Comparison of ENCODE assay signal across 13 cellular contexts in genomic region chr12:75825686-75826085, GRCh38.
A peak's percentile ranks its signal among the peaks of the same experiment; 100 is the strongest.
DNase-seq lines count a peak whose midpoint lies in the region; ATAC-seq and TF ChIP-seq lines count a peak whose summit lies in the region.
"Had no signal": no experiment of that assay in that cellular context is flagged by ENCODE, and none has a peak within 500 bp of the region (broad histone marks: within the 10 kb centered on the region; RNA-seq: fewer than 3 reads in every experiment).

No MANE protein-coding gene starts in this region.

- H3K27ac Mint-ChIP-seq in activated T-helper 1 cell treated with anti-CD3 and anti-CD28 coated beads, Interleukin-12 subunit alpha, Interleukin-12 subunit beta, Interleukin-2, Interleukin-4 antibody, amounts not matched to agents 30 ng/mL and 10 ng/mL and 1 ng/mL, durations not matched to agents 14 hours and 24 hours and 36 hours: no peak overlapping the region

- H2AFZ ChIP-seq in ACC112 (ENCODE audit: low read length, unreplicated experiment): peak overlapping the region; percentile 27
- no peak overlapping the region for H2AFZ ChIP-seq in HCT116 (ENCODE audit: low read depth, low read length, poor library complexity, severe bottlenecking)
- H2AFZ ChIP-seq in SK-N-SH (ENCODE audit: low read depth): no peak overlapping the region

- peak in 1 of 2 experiments; percentile 55; a peak in 1 of 4 replicates for TF ChIP-seq EP300 in SK-N-SH (IDR thresholded peaks at IDR 0.05; ENCODE audit: borderline replicate concordance in 1 of 2, low read depth in 1 of 2, low read length in 1 of 2)

- POLR2A ChIA-PET in HCT116 (lab: Charles Lee): interaction anchor here (0.7 kb wide), 1 partner anchor 127 kb away, joined by 3 read pairs; no protein-coding TSS in a partner anchor
- POLR2A ChIA-PET in SK-N-SH (lab: Yijun Ruan, JAX): no interaction called here

- H3K4me1 ChIP-seq in ACC112 (ENCODE audit: control insufficient read depth, insufficient read depth, low read length, unreplicated experiment): peaks cover 22% of the 10 kb centered on the region
- peaks cover 58 to 70% of the 10 kb centered on the region in 2 experiments for H3K4me1 ChIP-seq in HCT116 (ENCODE audit: control insufficient read depth in 1 of 2, insufficient read depth in 2 of 2, low read length in 2 of 2)
- H3K4me1 ChIP-seq in SK-N-SH (ENCODE audit: control insufficient read depth in 1 of 2, insufficient read depth in 2 of 2, low read depth in 1 of 2, low read length in 1 of 2): no peaks in the 10 kb centered on the region; a peak in 1 of 4 replicates
- H3K4me1 ChIP-seq in effector memory CD4-positive, alpha-beta T cell (ENCODE audit: control insufficient read depth, insufficient read depth, low read length, poor library complexity, severe bottlenecking): no peaks in the 10 kb centered on the region
- H3K4me1 ChIP-seq in right atrium auricular region: no peaks in the 10 kb centered on the region
- H3K4me1 ChIP-seq: testis had no signal

- BruUV-seq in HCT116 (replicated peaks; lab: Mats Ljungman, UMichigan): no TSS peak

- peak overlapping the region; percentile 60 for H3K9ac ChIP-seq in HCT116 (ENCODE audit: low read length)
- H3K9ac ChIP-seq in SK-N-SH: no peak overlapping the region

- H3K27me3 ChIP-seq in ACC112 (ENCODE audit: insufficient read depth, low read length): no peaks in the 10 kb centered on the region
- H3K27me3 ChIP-seq in HCT116 (ENCODE audit: insufficient read depth, low read length): no peaks in the 10 kb centered on the region
- H3K27me3 ChIP-seq in SK-N-SH (ENCODE audit: insufficient read depth): no peaks in the 10 kb centered on the region
- H3K27me3 ChIP-seq in effector memory CD4-positive, alpha-beta T cell (replicated peaks; ENCODE audit: control insufficient read depth, insufficient read depth, low read length, poor library complexity, severe bottlenecking): no peaks in the 10 kb centered on the region
- H3K27me3 ChIP-seq in right atrium auricular region: no peaks in the 10 kb centered on the region
- H3K27me3 ChIP-seq: cardiac muscle cell, testis had no signal

- ATAC-seq in HCT116: peak; percentile 77

- H3K36me3 Mint-ChIP-seq in activated T-helper 1 cell treated with anti-CD3 and anti-CD28 coated beads, Interleukin-12 subunit alpha, Interleukin-12 subunit beta, Interleukin-2, Interleukin-4 antibody, amounts not matched to agents 30 ng/mL and 10 ng/mL and 1 ng/mL, durations not matched to agents 14 hours and 24 hours and 36 hours (ENCODE audit: low read depth): no peaks in the 10 kb centered on the region

- H3F3A ChIP-seq in SK-N-SH (replicated peaks; ENCODE audit: insufficient read depth): no peaks in the 10 kb centered on the region

- H3K4me2 ChIP-seq in HCT116 (ENCODE audit: low read length) (peak overlapping the region; percentile 61), SK-N-SH (no peak overlapping the region)

- H3K4me3 Mint-ChIP-seq in activated T-helper 1 cell treated with anti-CD3 and anti-CD28 coated beads, Interleukin-12 subunit alpha, Interleukin-12 subunit beta, Interleukin-2, Interleukin-4 antibody, amounts not matched to agents 30 ng/mL and 10 ng/mL and 1 ng/mL, durations not matched to agents 14 hours and 24 hours and 36 hours: no peak overlapping the region

- H3K9me3 Mint-ChIP-seq in activated T-helper 1 cell treated with anti-CD3 and anti-CD28 coated beads, Interleukin-12 subunit alpha, Interleukin-12 subunit beta, Interleukin-2, Interleukin-4 antibody, amounts not matched to agents 30 ng/mL and 10 ng/mL and 1 ng/mL, durations not matched to agents 14 hours and 24 hours and 36 hours: no peaks in the 10 kb centered on the region

- H3K27ac ChIP-seq in ACC112 (ENCODE audit: low read depth, low read length) (peak overlapping the region; percentile 46), HCT116 (ENCODE audit: low read depth, low read length) (peak overlapping the region; percentile 100), SK-N-SH (ENCODE audit: low read depth in 2 of 2, low read length in 1 of 2) (0 out of 4 replicates have a peak overlapping the region, but pooled peaks of 1 of the 2 experiments have one; percentile 18), right atrium auricular region (no peak overlapping the region)
- H3K27ac ChIP-seq in effector memory CD4-positive, alpha-beta T cell (ENCODE audit: insufficient read depth, low read length, poor library complexity, severe bottlenecking): no peak overlapping the region
- H3K27ac ChIP-seq: cardiac muscle cell, testis, VCaP had no signal

- intact Hi-C loops in HCT116 (cut with micrococcal nuclease): loop anchor here (2.0 to 10.0 kb wide), 3 partner anchors 119 to 1491 kb away; no protein-coding TSS in a partner anchor
- intact Hi-C loops in activated T-helper 1 cell treated with anti-CD3 and anti-CD28 coated beads, Interleukin-12 subunit alpha, Interleukin-12 subunit beta, Interleukin-2, Interleukin-4 antibody, amounts not matched to agents 30 ng/mL and 10 ng/mL and 1 ng/mL, durations not matched to agents 14 hours and 24 hours and 36 hours (cut with micrococcal nuclease): loop anchor here (10.0 kb wide), 1 partner anchor 49 kb away; no protein-coding TSS in a partner anchor

- H3K36me3 ChIP-seq in ACC112 (ENCODE audit: insufficient read depth, low read length): no peaks in the 10 kb centered on the region
- no peaks in the 10 kb centered on the region for H3K36me3 ChIP-seq in HCT116 (ENCODE audit: control insufficient read depth in 1 of 2, insufficient read depth in 2 of 2, low read length in 2 of 2)
- H3K36me3 ChIP-seq in SK-N-SH (replicated peaks in 1 of 2; ENCODE audit: control insufficient read depth in 1 of 2, insufficient read depth in 2 of 2, low read length in 1 of 2): no peaks in the 10 kb centered on the region
- H3K36me3 ChIP-seq in effector memory CD4-positive, alpha-beta T cell (ENCODE audit: control insufficient read depth, insufficient read depth, low read length): no peaks in the 10 kb centered on the region
- no peaks in the 10 kb centered on the region for H3K36me3 ChIP-seq in right atrium auricular region
- H3K36me3 ChIP-seq: cardiac muscle cell had no signal

- H4K20me1 ChIP-seq in HCT116 (ENCODE audit: insufficient read depth) (no peaks in the 10 kb centered on the region), SK-N-SH (ENCODE audit: insufficient read depth) (no peaks in the 10 kb centered on the region)

- TF ChIP-seq CTCF in HCT116 (IDR thresholded peaks at IDR 0.05 in 2 of 3, conservative IDR thresholded peaks at IDR 0.05 in 1 of 3; ENCODE audit: borderline replicate concordance in 1 of 3, insufficient read depth in 1 of 3, low read depth in 2 of 3, low read length in 2 of 3): no peak
- no peak for TF ChIP-seq CTCF in SK-N-SH (IDR thresholded peaks at IDR 0.05)
- no peak for TF ChIP-seq CTCF in fibroblast of villous mesenchyme (IDR thresholded peaks at IDR 0.05; ENCODE audit: insufficient read depth, low read depth, low read length)
- TF ChIP-seq CTCF in right atrium auricular region (IDR thresholded peaks at IDR 0.05): no peak

- DNase-seq in HCT116 (ENCODE audit: low read depth, low spot score) (peak; percentile 72), SK-N-SH (no peak), fibroblast of villous mesenchyme (ENCODE audit: low read depth) (peak; percentile 91), NCI-H1930 (lab: John Stamatoyannopoulos, UW) (no peak), right atrium auricular region (ENCODE audit: low spot score) (no peak)
- DNase-seq in effector memory CD4-positive, alpha-beta T cell: no peak
- no peak for DNase-seq in activated T-helper 1 cell treated with anti-CD3 and anti-CD28 coated beads, Interleukin-12 subunit alpha, Interleukin-12 subunit beta, Interleukin-2, Interleukin-4 antibody, amounts not matched to agents 30 ng/mL and 10 ng/mL and 1 ng/mL, durations not matched to agents 14 hours and 24 hours and 36 hours (ENCODE audit: low spot score)
- DNase-seq: C1 segment of cervical spinal cord, KG1, testis had no signal

- H3K9me3 ChIP-seq in HCT116 (ENCODE audit: control insufficient read depth in 1 of 2, insufficient read depth in 1 of 2, low read depth in 1 of 2, low read length in 2 of 2): no peaks in the 10 kb centered on the region
- H3K9me3 ChIP-seq in SK-N-SH: no peaks in the 10 kb centered on the region
- H3K9me3 ChIP-seq in effector memory CD4-positive, alpha-beta T cell (ENCODE audit: control insufficient read depth, low read length): no peaks in the 10 kb centered on the region
- H3K9me3 ChIP-seq in right atrium auricular region: no peaks in the 10 kb centered on the region
- H3K9me3 ChIP-seq: testis had no signal

- H3K79me2 ChIP-seq in ACC112 (ENCODE audit: control insufficient read depth, insufficient read depth, low read length, unreplicated experiment): no peaks in the 10 kb centered on the region
- H3K79me2 ChIP-seq in HCT116 (ENCODE audit: insufficient read depth, low read length): peaks cover 7% of the 10 kb centered on the region
- H3K79me2 ChIP-seq in SK-N-SH (ENCODE audit: insufficient read depth): no peaks in the 10 kb centered on the region

- CTCF ChIA-PET in HCT116 (lab: Charles Lee): no interaction called here
- CTCF ChIA-PET in SK-N-SH (lab: Yijun Ruan, JAX): no interaction called here

- no peak; the same call in 1 of the 2 replicates for TF ChIP-seq RAD21 in HCT116 (IDR thresholded peaks at IDR 0.05; ENCODE audit: low read depth)
- TF ChIP-seq RAD21 in SK-N-SH (IDR thresholded peaks at IDR 0.05; ENCODE audit: low read length): no peak

- WGBS in SK-N-SH (ENCODE audit: low lambda C conversion rate): 38% methylated on average over 4 of the region's 4 CpGs

- H3K4me3 ChIP-seq in ACC112 (ENCODE audit: low read depth, low read length): 0 out of 2 replicates have a peak overlapping the region, but pooled peaks have one; percentile 9
- no peak overlapping the region for H3K4me3 ChIP-seq in HCT116 (replicated peaks in 1 of 2; ENCODE audit: low read depth in 1 of 2, low read length in 2 of 2)
- no peak overlapping the region for H3K4me3 ChIP-seq in SK-N-SH (ENCODE audit: low read depth in 2 of 2, low read length in 1 of 2)
- no peak overlapping the region for H3K4me3 ChIP-seq in fibroblast of villous mesenchyme (ENCODE audit: low read depth, low read length)
- H3K4me3 ChIP-seq in effector memory CD4-positive, alpha-beta T cell (ENCODE audit: insufficient read depth, low read depth, low read length, poor library complexity, severe bottlenecking): no peak overlapping the region
- H3K4me3 ChIP-seq in right atrium auricular region: no peak overlapping the region
- H3K4me3 ChIP-seq: cardiac muscle cell, testis had no signal

- no peak for TF ChIP-seq POLR2A in HCT116 (IDR thresholded peaks at IDR 0.05; ENCODE audit: borderline replicate concordance, extremely low read depth, insufficient read depth, insufficient read length)

- RAD21 ChIA-PET in HCT116 (lab: Charles Lee; ENCODE audit: low non-redundant PET in 1 of 2, low total read pairs in 2 of 2, uncharacterized antibody in 2 of 2, unreplicated experiment in 2 of 2): no interaction called here

- peaks cover 4% of the 10 kb centered on the region for H3K27me3 Mint-ChIP-seq in activated T-helper 1 cell treated with anti-CD3 and anti-CD28 coated beads, Interleukin-12 subunit alpha, Interleukin-12 subunit beta, Interleukin-2, Interleukin-4 antibody, amounts not matched to agents 30 ng/mL and 10 ng/mL and 1 ng/mL, durations not matched to agents 14 hours and 24 hours and 36 hours (ENCODE audit: insufficient read depth)

- no peaks in the 10 kb centered on the region for H3K9me2 ChIP-seq in HCT116 (ENCODE audit: insufficient read depth)
- H3K9me2 ChIP-seq in SK-N-SH: no peaks in the 10 kb centered on the region

- H3K4me1 Mint-ChIP-seq in activated T-helper 1 cell treated with anti-CD3 and anti-CD28 coated beads, Interleukin-12 subunit alpha, Interleukin-12 subunit beta, Interleukin-2, Interleukin-4 antibody, amounts not matched to agents 30 ng/mL and 10 ng/mL and 1 ng/mL, durations not matched to agents 14 hours and 24 hours and 36 hours (ENCODE audit: low read depth): no peaks in the 10 kb centered on the region

Comparison
In these comparisons a context has a peak if more than half of its experiments do, and no peak if none do; other contexts are left out.
1. H3K27ac ChIP-seq: peak in ACC112 (single experiment) and HCT116 (single experiment); none in effector memory CD4-positive, alpha-beta T cell (single experiment) and right atrium auricular region (0 of 2).
2. DNase-seq: peak in HCT116 (single experiment) and fibroblast of villous mesenchyme (single experiment); none in SK-N-SH (single experiment), effector memory CD4-positive, alpha-beta T cell (0 of 3), activated T-helper 1 cell treated with anti-CD3 and anti-CD28 coated beads, Interleukin-12 subunit alpha, Interleukin-12 subunit beta, Interleukin-2, Interleukin-4 antibody, amounts not matched to agents 30 ng/mL and 10 ng/mL and 1 ng/mL, durations not matched to agents 14 hours and 24 hours and 36 hours (single experiment), NCI-H1930 (0 of 2) and right atrium auricular region (single experiment).